ENCODE assay signal across 36 cellular contexts in genomic region chr5:114339108-114339507, GRCh38. TPM values are rescaled to one million over a fixed set of nuclear protein-coding genes. Genes with fewer than 3 reads are reported as not detected.
"Had no signal": no experiment of that assay in that cellular context is flagged by ENCODE, and none has a peak within 500 bp of the region (broad histone marks: within the 10 kb centered on the region; RNA-seq: fewer than 3 reads in every experiment).

No MANE protein-coding gene starts in this region.

- H3K4me3 ChIP-seq: MG63 had no signal

- H3K9ac ChIP-seq: KMS-11 had no signal

- H3K27ac ChIP-seq: KMS-11 had no signal

- DNase-seq: Karpas-422, Kasumi-1, MG63, MV-4-11, NCI-H1048, NCI-H1092, NCI-H1092 treated with DMSO at 0.1 percent for 48 hours, NCI-H1105, NCI-H1105 treated with DMSO at 0.1 percent for 48 hours, NCI-H1417, NCI-H1417 treated with DMSO at 0.1 percent for 48 hours, NCI-H1436, NCI-H1436 treated with DMSO at 0.1 percent for 48 hours, NCI-H146, NCI-H1694, NCI-H1694 treated with DMSO at 0.1 percent for 48 hours, NCI-H187, NCI-H187 treated with DMSO at 0.1 percent for 48 hours, NCI-H1930, NCI-H2029, NCI-H2029 treated with DMSO at 0.1 percent for 48 hours, NCI-H2081, NCI-H2081 treated with DMSO at 0.1 percent for 48 hours, NCI-H2171, NCI-H2171 treated with DMSO at 0.1 percent for 48 hours, NCI-H2227 treated with DMSO at 0.1 percent for 48 hours, NCI-H226, NCI-H345, NCI-H446, NCI-H446 treated with DMSO at 0.1 percent for 48 hours, NCI-H510A, NCI-H510A treated with DMSO at 0.1 percent for 48 hours, NCI-H524 had no signal

- H3K27me3 ChIP-seq: MG63 had no signal

- H3K4me2 ChIP-seq: KMS-11 had no signal

- H3K36me3 ChIP-seq: MG63 had no signal

- H3K9me3 ChIP-seq: MG63 had no signal

RNA-seq across cellular contexts. Expression of gene KCNN2, which starts 22.8 kb away (rescaled TPM):
- total RNA-seq: MCF 10A, NCI-H460 had no signal
